22 cellular contexts compared by ENCODE assay signal in genomic region chr5:154518438-154518867, GRCh38. TPM values are rescaled to one million over a fixed set of nuclear protein-coding genes. Genes with fewer than 3 reads are reported as not detected.
"Had no signal": no experiment of that assay in that cellular context is flagged by ENCODE, and none has a peak within 500 bp of the region (broad histone marks: within the 10 kb centered on the region; RNA-seq: fewer than 3 reads in every experiment).

No MANE protein-coding gene starts in this region.

- DNase-seq: activated CD4-positive, alpha-beta T cell treated with anti-CD3 and anti-CD28 coated beads, Interleukin-2, amount 10 ng/mL, durations not matched to agents 7 days and 5 days; activated CD8-positive, alpha-beta T cell treated with anti-CD3 and anti-CD28 coated beads for 36 hours; activated gamma-delta T cell; aorta; dermis blood vessel endothelial cell; effector CD8-positive, alpha-beta T cell; foreskin melanocyte; hypothalamus; left cardiac atrium; naive thymus-derived CD4-positive, alpha-beta T cell; posterior cingulate gyrus; sigmoid colon; stimulated activated CD4-positive, alpha-beta T cell treated with anti-CD3 and anti-CD28 coated beads, Interleukin-15, amount 100 ng/mL, for 24 hours; stomach; T1000; uterus had no signal

- H3K4me3 ChIP-seq: sigmoid colon, smooth muscle cell, stomach, suprapubic skin, tibial nerve, uterus had no signal

- H3K4me2 ChIP-seq: smooth muscle cell had no signal

- H3K9me3 ChIP-seq: sigmoid colon, stomach, suprapubic skin, tibial nerve, uterus had no signal

- H3K36me3 ChIP-seq: sigmoid colon, stomach, suprapubic skin, tibial nerve, uterus had no signal

- H3K4me1 ChIP-seq: uterus had no signal

- H3K27me3 ChIP-seq: sigmoid colon had no signal

- FAIRE-seq: islet of Langerhans had no signal

- H3K27ac ChIP-seq: stomach, suprapubic skin, tibial nerve, uterus had no signal

RNA-seq across cellular contexts. Expression of gene HAND1, which starts 40.4 kb away (rescaled TPM):
- polyA plus RNA-seq: aorta; esophagus; liver; naive thymus-derived CD4-positive, alpha-beta T cell; stomach had no signal
